Comparison of ENCODE assay signal across 1 cellular context in the genomic region with DNA sequence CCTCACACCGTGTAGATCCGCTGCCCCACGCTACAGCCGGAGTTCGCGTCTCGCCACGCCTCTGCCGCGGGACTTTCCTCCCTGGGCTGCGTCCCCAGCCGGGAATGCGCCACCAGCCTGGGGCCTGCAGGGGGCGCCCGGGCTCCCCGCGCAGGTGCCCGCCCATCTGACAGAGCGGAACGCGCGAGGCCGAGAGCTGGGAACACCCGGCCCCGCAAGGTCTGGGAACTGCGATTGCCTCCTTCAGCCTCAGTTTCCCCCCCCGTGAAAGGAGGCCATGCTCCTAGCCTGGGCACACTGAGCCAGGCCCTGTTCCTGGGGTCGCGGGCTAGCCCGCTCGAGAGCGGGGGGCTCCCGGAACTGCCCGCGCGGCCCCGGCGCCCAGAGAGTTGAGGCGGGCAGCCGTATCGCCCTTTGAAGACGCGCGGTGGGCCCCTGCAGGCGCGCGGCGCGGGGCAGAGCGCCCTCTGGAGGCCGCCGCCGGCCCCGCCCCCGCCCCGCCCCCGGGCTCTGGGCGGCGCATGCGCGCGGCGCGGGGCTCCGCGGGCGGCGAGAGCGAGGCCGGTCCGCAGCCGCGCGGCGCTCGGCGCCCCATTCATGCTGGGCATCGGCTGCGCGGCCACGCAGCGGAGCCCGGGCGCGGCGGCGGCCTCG.
TF ChIP-seq lines count a peak whose summit lies in the region.

A gene (plus strand): TSS at position 594 of the 654 bp plus-strand sequence. CDS start 5,479 bp downstream, outside the sequence.

TF ChIP-seq in HEK293, 187 proteins besides CTCF, POLR2A, EP300 and RAD21 (continued from another document and continues in another):
- TF ChIP-seq, protein P1, sequence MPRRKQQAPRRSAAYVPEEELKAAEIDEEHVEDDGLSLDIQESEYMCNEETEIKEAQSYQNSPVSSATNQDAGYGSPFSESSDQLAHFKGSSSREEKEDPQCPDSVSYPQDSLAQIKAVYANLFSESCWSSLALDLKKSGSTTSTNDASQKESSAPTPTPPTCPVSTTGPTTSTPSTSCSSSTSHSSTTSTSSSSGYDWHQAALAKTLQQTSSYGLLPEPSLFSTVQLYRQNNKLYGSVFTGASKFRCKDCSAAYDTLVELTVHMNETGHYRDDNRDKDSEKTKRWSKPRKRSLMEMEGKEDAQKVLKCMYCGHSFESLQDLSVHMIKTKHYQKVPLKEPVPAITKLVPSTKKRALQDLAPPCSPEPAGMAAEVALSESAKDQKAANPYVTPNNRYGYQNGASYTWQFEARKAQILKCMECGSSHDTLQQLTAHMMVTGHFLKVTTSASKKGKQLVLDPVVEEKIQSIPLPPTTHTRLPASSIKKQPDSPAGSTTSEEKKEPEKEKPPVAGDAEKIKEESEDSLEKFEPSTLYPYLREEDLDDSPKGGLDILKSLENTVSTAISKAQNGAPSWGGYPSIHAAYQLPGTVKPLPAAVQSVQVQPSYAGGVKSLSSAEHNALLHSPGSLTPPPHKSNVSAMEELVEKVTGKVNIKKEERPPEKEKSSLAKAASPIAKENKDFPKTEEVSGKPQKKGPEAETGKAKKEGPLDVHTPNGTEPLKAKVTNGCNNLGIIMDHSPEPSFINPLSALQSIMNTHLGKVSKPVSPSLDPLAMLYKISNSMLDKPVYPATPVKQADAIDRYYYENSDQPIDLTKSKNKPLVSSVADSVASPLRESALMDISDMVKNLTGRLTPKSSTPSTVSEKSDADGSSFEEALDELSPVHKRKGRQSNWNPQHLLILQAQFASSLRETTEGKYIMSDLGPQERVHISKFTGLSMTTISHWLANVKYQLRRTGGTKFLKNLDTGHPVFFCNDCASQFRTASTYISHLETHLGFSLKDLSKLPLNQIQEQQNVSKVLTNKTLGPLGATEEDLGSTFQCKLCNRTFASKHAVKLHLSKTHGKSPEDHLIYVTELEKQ (tag by site-specific recombination; IDR thresholded peaks at IDR 0.05; ENCODE audit: borderline replicate concordance), result no peak
- TF ChIP-seq, protein P2, sequence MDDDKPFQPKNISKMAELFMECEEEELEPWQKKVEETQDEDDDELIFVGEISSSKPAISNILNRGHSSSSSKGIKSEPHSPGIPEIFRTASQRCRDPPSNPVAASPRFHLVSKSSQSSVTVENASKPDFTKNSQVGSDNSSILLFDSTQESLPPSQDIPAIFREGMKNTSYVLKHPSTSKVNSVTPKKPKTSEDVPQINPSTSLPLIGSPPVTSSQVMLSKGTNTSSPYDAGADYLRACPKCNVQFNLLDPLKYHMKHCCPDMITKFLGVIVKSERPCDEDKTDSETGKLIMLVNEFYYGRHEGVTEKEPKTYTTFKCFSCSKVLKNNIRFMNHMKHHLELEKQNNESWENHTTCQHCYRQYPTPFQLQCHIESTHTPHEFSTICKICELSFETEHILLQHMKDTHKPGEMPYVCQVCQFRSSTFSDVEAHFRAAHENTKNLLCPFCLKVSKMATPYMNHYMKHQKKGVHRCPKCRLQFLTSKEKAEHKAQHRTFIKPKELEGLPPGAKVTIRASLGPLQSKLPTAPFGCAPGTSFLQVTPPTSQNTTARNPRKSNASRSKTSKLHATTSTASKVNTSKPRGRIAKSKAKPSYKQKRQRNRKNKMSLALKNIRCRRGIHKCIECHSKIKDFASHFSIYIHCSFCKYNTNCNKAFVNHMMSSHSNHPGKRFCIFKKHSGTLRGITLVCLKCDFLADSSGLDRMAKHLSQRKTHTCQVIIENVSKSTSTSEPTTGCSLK (tag by site-specific recombination; IDR thresholded peaks at IDR 0.05), result no peak
- TF ChIP-seq ZFP69B (tag by site-specific recombination; IDR thresholded peaks at IDR 0.05), result peak; percentile 99
- no peak for TF ChIP-seq ZNF37A (tag by site-specific recombination; IDR thresholded peaks at IDR 0.05)
- TF ChIP-seq, protein P3, sequence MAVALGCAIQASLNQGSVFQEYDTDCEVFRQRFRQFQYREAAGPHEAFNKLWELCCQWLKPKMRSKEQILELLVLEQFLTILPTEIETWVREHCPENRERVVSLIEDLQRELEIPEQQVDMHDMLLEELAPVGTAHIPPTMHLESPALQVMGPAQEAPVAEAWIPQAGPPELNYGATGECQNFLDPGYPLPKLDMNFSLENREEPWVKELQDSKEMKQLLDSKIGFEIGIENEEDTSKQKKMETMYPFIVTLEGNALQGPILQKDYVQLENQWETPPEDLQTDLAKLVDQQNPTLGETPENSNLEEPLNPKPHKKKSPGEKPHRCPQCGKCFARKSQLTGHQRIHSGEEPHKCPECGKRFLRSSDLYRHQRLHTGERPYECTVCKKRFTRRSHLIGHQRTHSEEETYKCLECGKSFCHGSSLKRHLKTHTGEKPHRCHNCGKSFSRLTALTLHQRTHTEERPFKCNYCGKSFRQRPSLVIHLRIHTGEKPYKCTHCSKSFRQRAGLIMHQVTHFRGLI (tag by site-specific recombination; IDR thresholded peaks at IDR 0.05), result peak; percentile 24; the same call in 1 of the 2 replicates
- no peak for TF ChIP-seq ZNF426 (tag by site-specific recombination; IDR thresholded peaks at IDR 0.05)
- no peak for TF ChIP-seq ZNF747 (tag by site-specific recombination; IDR thresholded peaks at IDR 0.05)
- no peak for TF ChIP-seq ZNF133 (tag by site-specific recombination; IDR thresholded peaks at IDR 0.05)
- peak; percentile 58; the same call in 1 of the 2 replicates for TF ChIP-seq ZNF391 (tag by site-specific recombination; IDR thresholded peaks at IDR 0.05; ENCODE audit: borderline replicate concordance, low read depth)
- TF ChIP-seq MEIS1 (CRISPR knock-in tag; IDR thresholded peaks at IDR 0.05; ENCODE audit: borderline replicate concordance), result no peak
- peak; percentile 15; the same call in 1 of the 2 replicates for TF ChIP-seq ZFHX2 (tag by site-specific recombination; conservative IDR thresholded peaks at IDR 0.05)
- TF ChIP-seq RBAK (tag by site-specific recombination; IDR thresholded peaks at IDR 0.05), result no peak
- TF ChIP-seq, protein P4, sequence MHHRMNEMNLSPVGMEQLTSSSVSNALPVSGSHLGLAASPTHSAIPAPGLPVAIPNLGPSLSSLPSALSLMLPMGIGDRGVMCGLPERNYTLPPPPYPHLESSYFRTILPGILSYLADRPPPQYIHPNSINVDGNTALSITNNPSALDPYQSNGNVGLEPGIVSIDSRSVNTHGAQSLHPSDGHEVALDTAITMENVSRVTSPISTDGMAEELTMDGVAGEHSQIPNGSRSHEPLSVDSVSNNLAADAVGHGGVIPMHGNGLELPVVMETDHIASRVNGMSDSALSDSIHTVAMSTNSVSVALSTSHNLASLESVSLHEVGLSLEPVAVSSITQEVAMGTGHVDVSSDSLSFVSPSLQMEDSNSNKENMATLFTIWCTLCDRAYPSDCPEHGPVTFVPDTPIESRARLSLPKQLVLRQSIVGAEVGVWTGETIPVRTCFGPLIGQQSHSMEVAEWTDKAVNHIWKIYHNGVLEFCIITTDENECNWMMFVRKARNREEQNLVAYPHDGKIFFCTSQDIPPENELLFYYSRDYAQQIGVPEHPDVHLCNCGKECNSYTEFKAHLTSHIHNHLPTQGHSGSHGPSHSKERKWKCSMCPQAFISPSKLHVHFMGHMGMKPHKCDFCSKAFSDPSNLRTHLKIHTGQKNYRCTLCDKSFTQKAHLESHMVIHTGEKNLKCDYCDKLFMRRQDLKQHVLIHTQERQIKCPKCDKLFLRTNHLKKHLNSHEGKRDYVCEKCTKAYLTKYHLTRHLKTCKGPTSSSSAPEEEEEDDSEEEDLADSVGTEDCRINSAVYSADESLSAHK (tag by site-specific recombination; IDR thresholded peaks at IDR 0.05), result peak; percentile 37; the same call in 1 of the 2 replicates
- peak; percentile 96 for TF ChIP-seq ZBTB8A (tag by site-specific recombination; IDR thresholded peaks at IDR 0.05)
- no peak for TF ChIP-seq ZNF664 (tag by site-specific recombination; IDR thresholded peaks at IDR 0.05)
- TF ChIP-seq ZNF157 (tag by site-specific recombination; IDR thresholded peaks at IDR 0.05), result no peak
- TF ChIP-seq ZNF324 (tag by site-specific recombination; IDR thresholded peaks at IDR 0.05), result peak; percentile 83
- TF ChIP-seq ZNF501 (tag by site-specific recombination; IDR thresholded peaks at IDR 0.05), result peak; percentile 75
- TF ChIP-seq ZNF114 (tag by site-specific recombination; IDR thresholded peaks at IDR 0.05), result no peak
- peak; percentile 54; the same call in 1 of the 2 replicates for TF ChIP-seq ZNF768 (tag by site-specific recombination; IDR thresholded peaks at IDR 0.05)
- TF ChIP-seq, protein P5, sequence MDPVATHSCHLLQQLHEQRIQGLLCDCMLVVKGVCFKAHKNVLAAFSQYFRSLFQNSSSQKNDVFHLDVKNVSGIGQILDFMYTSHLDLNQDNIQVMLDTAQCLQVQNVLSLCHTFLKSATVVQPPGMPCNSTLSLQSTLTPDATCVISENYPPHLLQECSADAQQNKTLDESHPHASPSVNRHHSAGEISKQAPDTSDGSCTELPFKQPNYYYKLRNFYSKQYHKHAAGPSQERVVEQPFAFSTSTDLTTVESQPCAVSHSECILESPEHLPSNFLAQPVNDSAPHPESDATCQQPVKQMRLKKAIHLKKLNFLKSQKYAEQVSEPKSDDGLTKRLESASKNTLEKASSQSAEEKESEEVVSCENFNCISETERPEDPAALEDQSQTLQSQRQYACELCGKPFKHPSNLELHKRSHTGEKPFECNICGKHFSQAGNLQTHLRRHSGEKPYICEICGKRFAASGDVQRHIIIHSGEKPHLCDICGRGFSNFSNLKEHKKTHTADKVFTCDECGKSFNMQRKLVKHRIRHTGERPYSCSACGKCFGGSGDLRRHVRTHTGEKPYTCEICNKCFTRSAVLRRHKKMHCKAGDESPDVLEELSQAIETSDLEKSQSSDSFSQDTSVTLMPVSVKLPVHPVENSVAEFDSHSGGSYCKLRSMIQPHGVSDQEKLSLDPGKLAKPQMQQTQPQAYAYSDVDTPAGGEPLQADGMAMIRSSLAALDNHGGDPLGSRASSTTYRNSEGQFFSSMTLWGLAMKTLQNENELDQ (tag by site-specific recombination; IDR thresholded peaks at IDR 0.05; ENCODE audit: low read depth), result no peak
- no peak for TF ChIP-seq ZNF404 (tag by site-specific recombination; IDR thresholded peaks at IDR 0.05)
- no peak for TF ChIP-seq ZNF239 (tag by site-specific recombination; IDR thresholded peaks at IDR 0.05)
- no peak; the same call in 1 of the 2 replicates for TF ChIP-seq ZNF76 (tag by site-specific recombination; IDR thresholded peaks at IDR 0.05; ENCODE audit: borderline replicate concordance, low read depth)
- no peak for TF ChIP-seq ZNF202 (tag by site-specific recombination; IDR thresholded peaks at IDR 0.05; ENCODE audit: borderline replicate concordance)
- TF ChIP-seq ZNF510 (tag by site-specific recombination; IDR thresholded peaks at IDR 0.05; ENCODE audit: insufficient replicate concordance), result no peak
- TF ChIP-seq, protein P6, sequence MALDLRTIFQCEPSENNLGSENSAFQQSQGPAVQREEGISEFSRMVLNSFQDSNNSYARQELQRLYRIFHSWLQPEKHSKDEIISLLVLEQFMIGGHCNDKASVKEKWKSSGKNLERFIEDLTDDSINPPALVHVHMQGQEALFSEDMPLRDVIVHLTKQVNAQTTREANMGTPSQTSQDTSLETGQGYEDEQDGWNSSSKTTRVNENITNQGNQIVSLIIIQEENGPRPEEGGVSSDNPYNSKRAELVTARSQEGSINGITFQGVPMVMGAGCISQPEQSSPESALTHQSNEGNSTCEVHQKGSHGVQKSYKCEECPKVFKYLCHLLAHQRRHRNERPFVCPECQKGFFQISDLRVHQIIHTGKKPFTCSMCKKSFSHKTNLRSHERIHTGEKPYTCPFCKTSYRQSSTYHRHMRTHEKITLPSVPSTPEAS (tag by site-specific recombination; IDR thresholded peaks at IDR 0.05), result peak; percentile 35; the same call in 1 of the 2 replicates
- TF ChIP-seq ZEB2 (tag by site-specific recombination; IDR thresholded peaks at IDR 0.05), result peak; percentile 89; the same call in 1 of the 2 replicates
- no peak for TF ChIP-seq YY2 (tag by site-specific recombination; IDR thresholded peaks at IDR 0.05)
- TF ChIP-seq ZNF19 (tag by site-specific recombination; IDR thresholded peaks at IDR 0.05; ENCODE audit: low read depth), result no peak
- TF ChIP-seq, protein P7, sequence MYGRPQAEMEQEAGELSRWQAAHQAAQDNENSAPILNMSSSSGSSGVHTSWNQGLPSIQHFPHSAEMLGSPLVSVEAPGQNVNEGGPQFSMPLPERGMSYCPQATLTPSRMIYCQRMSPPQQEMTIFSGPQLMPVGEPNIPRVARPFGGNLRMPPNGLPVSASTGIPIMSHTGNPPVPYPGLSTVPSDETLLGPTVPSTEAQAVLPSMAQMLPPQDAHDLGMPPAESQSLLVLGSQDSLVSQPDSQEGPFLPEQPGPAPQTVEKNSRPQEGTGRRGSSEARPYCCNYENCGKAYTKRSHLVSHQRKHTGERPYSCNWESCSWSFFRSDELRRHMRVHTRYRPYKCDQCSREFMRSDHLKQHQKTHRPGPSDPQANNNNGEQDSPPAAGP (tag by site-specific recombination; IDR thresholded peaks at IDR 0.05), result peak; percentile 80; the same call in 1 of the 2 replicates
- TF ChIP-seq, protein P8, sequence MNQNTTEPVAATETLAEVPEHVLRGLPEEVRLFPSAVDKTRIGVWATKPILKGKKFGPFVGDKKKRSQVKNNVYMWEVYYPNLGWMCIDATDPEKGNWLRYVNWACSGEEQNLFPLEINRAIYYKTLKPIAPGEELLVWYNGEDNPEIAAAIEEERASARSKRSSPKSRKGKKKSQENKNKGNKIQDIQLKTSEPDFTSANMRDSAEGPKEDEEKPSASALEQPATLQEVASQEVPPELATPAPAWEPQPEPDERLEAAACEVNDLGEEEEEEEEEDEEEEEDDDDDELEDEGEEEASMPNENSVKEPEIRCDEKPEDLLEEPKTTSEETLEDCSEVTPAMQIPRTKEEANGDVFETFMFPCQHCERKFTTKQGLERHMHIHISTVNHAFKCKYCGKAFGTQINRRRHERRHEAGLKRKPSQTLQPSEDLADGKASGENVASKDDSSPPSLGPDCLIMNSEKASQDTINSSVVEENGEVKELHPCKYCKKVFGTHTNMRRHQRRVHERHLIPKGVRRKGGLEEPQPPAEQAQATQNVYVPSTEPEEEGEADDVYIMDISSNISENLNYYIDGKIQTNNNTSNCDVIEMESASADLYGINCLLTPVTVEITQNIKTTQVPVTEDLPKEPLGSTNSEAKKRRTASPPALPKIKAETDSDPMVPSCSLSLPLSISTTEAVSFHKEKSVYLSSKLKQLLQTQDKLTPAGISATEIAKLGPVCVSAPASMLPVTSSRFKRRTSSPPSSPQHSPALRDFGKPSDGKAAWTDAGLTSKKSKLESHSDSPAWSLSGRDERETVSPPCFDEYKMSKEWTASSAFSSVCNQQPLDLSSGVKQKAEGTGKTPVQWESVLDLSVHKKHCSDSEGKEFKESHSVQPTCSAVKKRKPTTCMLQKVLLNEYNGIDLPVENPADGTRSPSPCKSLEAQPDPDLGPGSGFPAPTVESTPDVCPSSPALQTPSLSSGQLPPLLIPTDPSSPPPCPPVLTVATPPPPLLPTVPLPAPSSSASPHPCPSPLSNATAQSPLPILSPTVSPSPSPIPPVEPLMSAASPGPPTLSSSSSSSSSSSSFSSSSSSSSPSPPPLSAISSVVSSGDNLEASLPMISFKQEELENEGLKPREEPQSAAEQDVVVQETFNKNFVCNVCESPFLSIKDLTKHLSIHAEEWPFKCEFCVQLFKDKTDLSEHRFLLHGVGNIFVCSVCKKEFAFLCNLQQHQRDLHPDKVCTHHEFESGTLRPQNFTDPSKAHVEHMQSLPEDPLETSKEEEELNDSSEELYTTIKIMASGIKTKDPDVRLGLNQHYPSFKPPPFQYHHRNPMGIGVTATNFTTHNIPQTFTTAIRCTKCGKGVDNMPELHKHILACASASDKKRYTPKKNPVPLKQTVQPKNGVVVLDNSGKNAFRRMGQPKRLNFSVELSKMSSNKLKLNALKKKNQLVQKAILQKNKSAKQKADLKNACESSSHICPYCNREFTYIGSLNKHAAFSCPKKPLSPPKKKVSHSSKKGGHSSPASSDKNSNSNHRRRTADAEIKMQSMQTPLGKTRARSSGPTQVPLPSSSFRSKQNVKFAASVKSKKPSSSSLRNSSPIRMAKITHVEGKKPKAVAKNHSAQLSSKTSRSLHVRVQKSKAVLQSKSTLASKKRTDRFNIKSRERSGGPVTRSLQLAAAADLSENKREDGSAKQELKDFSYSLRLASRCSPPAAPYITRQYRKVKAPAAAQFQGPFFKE (tag by site-specific recombination; IDR thresholded peaks at IDR 0.05; ENCODE audit: borderline replicate concordance), result no peak
- peak; percentile 59; the same call in 1 of the 2 replicates for TF ChIP-seq ZNF146 (tag by site-specific recombination; IDR thresholded peaks at IDR 0.05)
